1 cellular context compared by ENCODE assay signal in the genomic region with DNA sequence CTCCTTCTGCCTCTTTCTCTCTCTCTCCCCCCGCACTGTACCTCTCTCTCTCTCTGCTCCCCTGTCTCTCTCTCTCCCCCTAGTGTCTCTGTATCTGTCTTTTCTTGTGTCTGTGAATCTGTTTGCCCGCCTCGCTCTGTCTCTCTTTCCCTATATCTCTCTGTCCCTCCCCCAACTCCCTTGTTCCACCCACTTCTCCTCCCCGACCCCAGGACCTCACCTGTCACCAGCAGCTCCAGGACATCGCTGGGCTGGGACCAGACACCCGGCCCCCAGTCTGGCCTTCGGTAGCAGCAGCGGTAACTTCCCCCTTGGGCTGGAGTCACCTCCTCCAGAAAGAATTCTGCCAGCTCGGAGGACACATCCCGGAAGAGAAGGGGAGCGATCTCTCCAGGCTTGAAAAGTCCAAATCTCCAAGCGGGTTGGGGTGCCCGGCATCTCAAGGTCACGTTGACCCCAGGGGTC.
TF ChIP-seq lines count a peak whose summit lies in the region.

No MANE protein-coding gene starts in this region.

TF ChIP-seq in endothelial cell of umbilical vein, 7 proteins besides CTCF, POLR2A, EP300 and RAD21:
- TF ChIP-seq JUN (IDR thresholded peaks at IDR 0.05; ENCODE audit: borderline replicate concordance, insufficient read depth, insufficient read length, low read depth) (no peak), MYC (IDR thresholded peaks at IDR 0.05; ENCODE audit: low read depth, low read length) (no peak), EZH2 (IDR thresholded peaks at IDR 0.05; ENCODE audit: borderline replicate concordance, low read depth, low read length, severe bottlenecking) (no peak), FOS (IDR thresholded peaks at IDR 0.05; ENCODE audit: borderline replicate concordance, insufficient read depth, low read length) (no peak), POLR2AphosphoS5 (IDR thresholded peaks at IDR 0.05; ENCODE audit: insufficient read depth, low read depth, low read length) (no peak), GATA2 (IDR thresholded peaks at IDR 0.05; ENCODE audit: insufficient read depth, insufficient read length, low read depth, low read length) (no peak)
- TF ChIP-seq, protein P1, sequence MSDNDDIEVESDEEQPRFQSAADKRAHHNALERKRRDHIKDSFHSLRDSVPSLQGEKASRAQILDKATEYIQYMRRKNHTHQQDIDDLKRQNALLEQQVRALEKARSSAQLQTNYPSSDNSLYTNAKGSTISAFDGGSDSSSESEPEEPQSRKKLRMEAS (IDR thresholded peaks at IDR 0.05; ENCODE audit: insufficient read depth, insufficient read length) = no peak
TF ChIP-seq in endothelial cell of umbilical vein: peak in this region for 0.
